Comparison of ENCODE assay signal across 19 cellular contexts in the genomic region with DNA sequence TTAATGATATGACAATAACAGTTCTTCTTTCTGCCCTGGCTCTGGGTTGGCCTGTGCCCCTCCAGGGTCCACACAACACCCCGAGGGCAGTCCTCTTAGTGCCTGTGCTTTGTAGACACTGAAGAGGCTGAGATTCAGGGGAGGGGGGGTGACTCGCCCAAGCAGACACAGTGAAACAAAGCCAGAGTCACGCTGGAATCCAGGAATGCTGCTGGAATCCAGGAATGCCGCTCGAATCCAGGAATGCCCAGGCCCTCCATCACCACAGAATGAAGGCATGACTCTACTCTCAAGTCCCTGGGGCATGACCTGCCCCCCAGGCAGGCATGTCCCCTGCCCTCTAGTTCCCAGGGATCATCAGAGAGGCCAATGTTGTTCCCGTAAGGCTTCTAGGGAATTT.
DNase-seq lines count a peak whose midpoint lies in the region; ATAC-seq and TF ChIP-seq lines count a peak whose summit lies in the region.
"Had no signal": no experiment of that assay in that cellular context is flagged by ENCODE, and none has a peak within 500 bp of the region (broad histone marks: within the 10 kb centered on the region; RNA-seq: fewer than 3 reads in every experiment).

No MANE protein-coding gene starts in this region.

- H3K27ac ChIP-seq in RWPE2 (ENCODE audit: poor library complexity, severe bottlenecking), result peak overlapping the region; percentile 98
- H3K27ac ChIP-seq: pancreas had no signal

- H3K4me1 ChIP-seq in RWPE2 (ENCODE audit: insufficient read depth, poor library complexity, severe bottlenecking), result peaks cover 45% of the 10 kb centered on the region

- peaks cover 92% of the 10 kb centered on the region for H3K36me3 ChIP-seq in RWPE2 (ENCODE audit: low read depth)

- peaks cover 3% of the 10 kb centered on the region for H3K9me3 ChIP-seq in RWPE2 (ENCODE audit: severe bottlenecking)

- DNase-seq in ELF-1 (ENCODE audit: low read depth, low spot score), result peak; percentile 98
- peak; percentile 62 for DNase-seq in RWPE2 (ENCODE audit: low spot score)
- DNase-seq in fibroblast of peridontal ligament (ENCODE audit: extremely low read depth), result peak; percentile 62
- peak; percentile 33 for DNase-seq in retinal pigment epithelial cell (ENCODE audit: low read depth)
- DNase-seq: activated CD4-positive, alpha-beta T cell treated with anti-CD3 and anti-CD28 coated beads for 4 hours; activated T-cell treated with anti-CD3 and anti-CD28 coated beads, Interleukin-2, amount 50 U/mL, for 72 hours; CD4-positive, alpha-beta memory T cell; effector memory CD4-positive, alpha-beta T cell; left ventricle myocardium superior; MV-4-11; NCI-H2171 treated with DMSO at 0.1 percent for 48 hours; stimulated activated CD4-positive, alpha-beta T cell treated with anti-CD3 and anti-CD28 coated beads, Interleukin-2, amount 100 ng/mL, for 48 hours; stimulated activated naive CD4-positive, alpha-beta T cell treated with Interleukin-2 at 50 U/mL for 16 hours had no signal

- no peak; the same call in 2 of the 3 replicates for ATAC-seq in RWPE2 (ENCODE audit: low read depth)
- no peak for ATAC-seq in HG03045 (IDR thresholded peaks at IDR 0.05; ENCODE audit: unreplicated experiment)
- ATAC-seq in GM21367 (IDR thresholded peaks at IDR 0.05; ENCODE audit: unreplicated experiment), result no peak
- no peak for ATAC-seq in GM19023 (IDR thresholded peaks at IDR 0.05; ENCODE audit: unreplicated experiment)
- no peak for ATAC-seq in GM19397 (IDR thresholded peaks at IDR 0.05; ENCODE audit: unreplicated experiment)
- ATAC-seq: activated T-cell treated with anti-CD3 and anti-CD28 coated beads, Interleukin-2, amount 50 U/mL, for 72 hours; body of pancreas; left ventricle myocardium superior; pancreas had no signal

- TF ChIP-seq CTCF in RWPE2 (IDR thresholded peaks at IDR 0.05; ENCODE audit: poor library complexity, severe bottlenecking) (no peak), retinal pigment epithelial cell (conservative IDR thresholded peaks at IDR 0.05; ENCODE audit: low read depth, low read length) (no peak)

- H3K4me3 ChIP-seq in RWPE2 (ENCODE audit: severe bottlenecking) (no peak overlapping the region), retinal pigment epithelial cell (ENCODE audit: low read length) (no peak overlapping the region)
- H3K4me3 ChIP-seq: body of pancreas, pancreas had no signal

- H3K27me3 ChIP-seq in RWPE2 (ENCODE audit: insufficient read depth, poor library complexity, severe bottlenecking), result no peaks in the 10 kb centered on the region
- H3K27me3 ChIP-seq: body of pancreas, pancreas had no signal

Comparison
In these comparisons a context has a peak if more than half of its experiments do, and no peak if none do; other contexts are left out.
1. DNase-seq: peak in every context shown above with its lines; median percentile 98 in ELF-1; 62 in RWPE2; 62 in fibroblast of peridontal ligament; 33 in retinal pigment epithelial cell.